Comparison of ENCODE assay signal across 12 cellular contexts in genomic region chr3:112774293-112774926, GRCh38.
DNase-seq lines count a peak whose midpoint lies in the region; ATAC-seq and TF ChIP-seq lines count a peak whose summit lies in the region.
"Had no signal": no experiment of that assay in that cellular context is flagged by ENCODE, and none has a peak within 500 bp of the region (broad histone marks: within the 10 kb centered on the region; RNA-seq: fewer than 3 reads in every experiment).

No MANE protein-coding gene starts in this region.

- TF ChIP-seq POLR2A in GM18505 (IDR thresholded peaks at IDR 0.05; ENCODE audit: borderline replicate concordance, extremely low read depth, insufficient read depth, insufficient read length), result no peak

- no peaks in the 10 kb centered on the region for H3K9me3 Mint-ChIP-seq in activated CD8-positive, alpha-beta T cell treated with anti-CD3 and anti-CD28 coated beads for 36 hours

- peak; percentile 45 for ATAC-seq in activated CD8-positive, alpha-beta T cell treated with anti-CD3 and anti-CD28 coated beads for 36 hours
- ATAC-seq in HG03196 (IDR thresholded peaks at IDR 0.05; ENCODE audit: unreplicated experiment) (no peak), GM18505 (IDR thresholded peaks at IDR 0.05; ENCODE audit: unreplicated experiment) (no peak)

- DNase-seq in AG10803 (ENCODE audit: low read depth) (peak; percentile 72), HS-5 (ENCODE audit: low read depth) (peak; percentile 60), iris pigment epithelial cell (ENCODE audit: low read depth) (peak; percentile 90), hypothalamus (lab: John Stamatoyannopoulos, UW) (no peak), hepatic stellate cell (ENCODE audit: low spot score) (no peak)
- peak; percentile 11 for DNase-seq in activated CD8-positive, alpha-beta T cell treated with anti-CD3 and anti-CD28 coated beads for 36 hours
- DNase-seq: NCI-H187 treated with DMSO at 0.1 percent for 48 hours; stimulated activated CD4-positive, alpha-beta T cell treated with anti-CD3 and anti-CD28 coated beads, Interleukin-4, amount 100 ng/mL, for 4 hours had no signal

- H3K27me3 Mint-ChIP-seq in activated CD8-positive, alpha-beta T cell treated with anti-CD3 and anti-CD28 coated beads for 36 hours, result no peaks in the 10 kb centered on the region

- H3K4me1 Mint-ChIP-seq in activated CD8-positive, alpha-beta T cell treated with anti-CD3 and anti-CD28 coated beads for 36 hours (ENCODE audit: low read depth), result peaks cover 21% of the 10 kb centered on the region

- H3K4me3 ChIP-seq in AG10803 (ENCODE audit: low read length), result no peak overlapping the region
- H3K4me3 ChIP-seq: SK-N-MC, tibial nerve had no signal

- POLR2A ChIA-PET in activated CD8-positive, alpha-beta T cell treated with anti-CD3 and anti-CD28 coated beads for 36 hours (lab: Charles Lee), result no interaction called here

- no peak for TF ChIP-seq CTCF in AG10803 (conservative IDR thresholded peaks at IDR 0.05; ENCODE audit: low read length)
- TF ChIP-seq CTCF in activated CD8-positive, alpha-beta T cell treated with anti-CD3 and anti-CD28 coated beads for 36 hours (IDR thresholded peaks at IDR 0.05), result no peak

- H3K27ac Mint-ChIP-seq in activated CD8-positive, alpha-beta T cell treated with anti-CD3 and anti-CD28 coated beads for 36 hours, result no peak overlapping the region

- intact Hi-C loops in activated CD8-positive, alpha-beta T cell treated with anti-CD3 and anti-CD28 coated beads for 36 hours (cut with micrococcal nuclease), result no loop called here

- no peaks in the 10 kb centered on the region for H3K36me3 Mint-ChIP-seq in activated CD8-positive, alpha-beta T cell treated with anti-CD3 and anti-CD28 coated beads for 36 hours (ENCODE audit: low read depth)

- CTCF ChIA-PET in activated CD8-positive, alpha-beta T cell treated with anti-CD3 and anti-CD28 coated beads for 36 hours (lab: Charles Lee), result interaction anchor here (1.7 kb wide), 1 partner anchor 40 kb away, joined by 5 read pairs; no protein-coding TSS in a partner anchor

- no peak overlapping the region for H3K4me3 Mint-ChIP-seq in activated CD8-positive, alpha-beta T cell treated with anti-CD3 and anti-CD28 coated beads for 36 hours

Comparison
In these comparisons a context has a peak if more than half of its experiments do, and no peak if none do; other contexts are left out.
1. DNase-seq: peak in AG10803 (single experiment), HS-5 (single experiment), activated CD8-positive, alpha-beta T cell treated with anti-CD3 and anti-CD28 coated beads for 36 hours (single experiment) and iris pigment epithelial cell (single experiment); none in hypothalamus (0 of 51) and hepatic stellate cell (single experiment).